ENCODE assay signal across 30 cellular contexts in genomic region chr1:160680399-160680798, GRCh38. TPM values are rescaled to one million over a fixed set of nuclear protein-coding genes. Genes with fewer than 3 reads are reported as not detected.
DNase-seq lines count a peak whose midpoint lies in the region; ATAC-seq and TF ChIP-seq lines count a peak whose summit lies in the region.
"Had no signal": no experiment of that assay in that cellular context is flagged by ENCODE, and none has a peak within 500 bp of the region (broad histone marks: within the 10 kb centered on the region; RNA-seq: fewer than 3 reads in every experiment).

No MANE protein-coding gene starts in this region.

- no peak for TF ChIP-seq POLR2A in prostate gland (IDR thresholded peaks at IDR 0.05)

- intact Hi-C loops in prostate gland (cut with DNase I), result no loop called here

- H3K27me3 ChIP-seq in CD4-positive, CD25-positive, alpha-beta regulatory T cell (ENCODE audit: control insufficient read depth, insufficient read depth, low read length), result no peaks in the 10 kb centered on the region
- H3K27me3 ChIP-seq in CD8-positive, alpha-beta memory T cell (ENCODE audit: insufficient read depth, low read length, poor library complexity, severe bottlenecking), result no peaks in the 10 kb centered on the region
- H3K27me3 ChIP-seq in prostate gland (replicated peaks; ENCODE audit: insufficient read depth), result no peaks in the 10 kb centered on the region
- peaks cover 0 to 9% (median 0%) of the 10 kb centered on the region in 3 experiments for H3K27me3 ChIP-seq in neuronal stem cell (ENCODE audit: control insufficient read depth in 3 of 3, insufficient read depth in 3 of 3, low read depth in 1 of 3, low read length in 3 of 3)
- H3K27me3 ChIP-seq: suprapubic skin had no signal

- H3K4ac ChIP-seq in neuronal stem cell (ENCODE audit: low read length), result no peak overlapping the region

- peaks cover 48% of the 10 kb centered on the region for H3K36me3 Mint-ChIP-seq in CD4-positive, CD25-positive, alpha-beta regulatory T cell
- H3K36me3 Mint-ChIP-seq in CD8-positive, alpha-beta memory T cell, result peaks cover 20 to 91% (median 32%) of the 10 kb centered on the region in 3 donors
- H3K36me3 Mint-ChIP-seq in activated T-helper 17 cell treated with anti-CD3 and anti-CD28 coated beads, Interleukin-2, amount 50 U/mL, for 72 hours (ENCODE audit: low read depth), result no peaks in the 10 kb centered on the region
- H3K36me3 Mint-ChIP-seq in naive B cell, result peaks cover 36 to 62% of the 10 kb centered on the region in 2 donors

- H3K36me3 ChIP-seq in CD4-positive, CD25-positive, alpha-beta regulatory T cell (ENCODE audit: control insufficient read depth, insufficient read depth, low read length), result peaks cover 75% of the 10 kb centered on the region
- H3K36me3 ChIP-seq in CD8-positive, alpha-beta memory T cell (ENCODE audit: insufficient read depth, low read length), result peaks cover 47% of the 10 kb centered on the region
- H3K36me3 ChIP-seq in prostate gland (no peaks in the 10 kb centered on the region), neuronal stem cell (replicated peaks in 1 of 2; ENCODE audit: control insufficient read depth in 2 of 2, insufficient read depth in 2 of 2, low read length in 2 of 2) (no peaks in the 10 kb centered on the region)
- H3K36me3 ChIP-seq: left ventricle myocardium inferior, suprapubic skin had no signal

- H3K9ac ChIP-seq in neuronal stem cell (ENCODE audit: low read depth, low read length, poor library complexity), result no peak overlapping the region
- H3K9ac ChIP-seq: parathyroid adenoma had no signal

- no peak overlapping the region for H2BK5ac ChIP-seq in neuronal stem cell (ENCODE audit: low read length)

- no peaks in the 10 kb centered on the region for H3K9me3 ChIP-seq in CD4-positive, CD25-positive, alpha-beta regulatory T cell (ENCODE audit: control insufficient read depth in 2 of 2, low read length in 2 of 2)
- H3K9me3 ChIP-seq in CD8-positive, alpha-beta memory T cell (ENCODE audit: low read length), result no peaks in the 10 kb centered on the region
- H3K9me3 ChIP-seq in prostate gland, result no peaks in the 10 kb centered on the region
- no peaks in the 10 kb centered on the region for H3K9me3 ChIP-seq in neuronal stem cell (replicated peaks in 1 of 2; ENCODE audit: control insufficient read depth in 2 of 2, insufficient read depth in 1 of 2, low read depth in 1 of 2, low read length in 2 of 2)
- H3K9me3 ChIP-seq: left ventricle myocardium inferior, suprapubic skin had no signal

- POLR2A ChIA-PET in CD8-positive, alpha-beta memory T cell (lab: Charles Lee), result interaction anchor here (1.7 kb wide), 1 partner anchor 28 kb away, joined by 4 read pairs; no protein-coding TSS in a partner anchor

- H3K27ac ChIP-seq in CD4-positive, CD25-positive, alpha-beta regulatory T cell (ENCODE audit: insufficient read depth, low read length, poor library complexity, severe bottlenecking), result no peak overlapping the region
- H3K27ac ChIP-seq in CD8-positive, alpha-beta memory T cell (ENCODE audit: low read depth, low read length), result no peak overlapping the region
- H3K27ac ChIP-seq in prostate gland (no peak overlapping the region), neuronal stem cell (replicated peaks; ENCODE audit: low read length) (no peak overlapping the region)
- H3K27ac ChIP-seq: C4-2B, left ventricle myocardium inferior, parathyroid adenoma, suprapubic skin had no signal

- DNase-seq in CD4-positive, CD25-positive, alpha-beta regulatory T cell, result no peak
- DNase-seq in CD8-positive, alpha-beta memory T cell, result no peak
- DNase-seq in naive B cell (no peak), prostate gland (ENCODE audit: low spot score) (no peak), neuronal stem cell (ENCODE audit: low spot score) (no peak), NCI-H345 (lab: John Stamatoyannopoulos, UW) (no peak)
- DNase-seq: activated CD4-positive, alpha-beta T cell treated with anti-CD3 and anti-CD28 coated beads, Interleukin-2, amount 50 U/mL, for 48 hours; activated CD4-positive, CD25-positive, alpha-beta regulatory T cell; activated naive CD4-positive, alpha-beta T cell treated with Interleukin-2 at 50 U/mL for 16 hours; activated T-cell treated with anti-CD3 and anti-CD28 coated beads, Interleukin-2, amount 50 U/mL, for 1 hour; caudate nucleus; dermis blood vessel endothelial cell; left ventricle myocardium inferior; NCI-H1105 treated with DMSO at 0.1 percent for 48 hours; NCI-H1930; NCI-H526 treated with DMSO at 0.1 percent for 48 hours; right cardiac atrium; SIG-M5; stimulated activated CD4-positive, alpha-beta T cell treated with anti-CD3 and anti-CD28 coated beads, Interleukin-2, amount 100 ng/mL, for 24 hours; SW 1271 had no signal

- WGBS in prostate gland, result 94% methylated on average over 8 of the region's 8 CpGs
- WGBS in neuronal stem cell (ENCODE audit: extremely low coverage in 2 of 2, insufficient read length in 2 of 2, insufficient replicate concordance in 1 of 2), 2 donors, result no CpG with 5 or more reads among the region's 8 CpGs

- no peaks in the 10 kb centered on the region for H3K79me1 ChIP-seq in neuronal stem cell (ENCODE audit: low read depth, low read length)

- H3K9me3 Mint-ChIP-seq in CD4-positive, CD25-positive, alpha-beta regulatory T cell, result no peaks in the 10 kb centered on the region
- H3K9me3 Mint-ChIP-seq in CD8-positive, alpha-beta memory T cell, result peaks cover 0 to 1% (median 0%) of the 10 kb centered on the region in 5 donors
- no peaks in the 10 kb centered on the region for H3K9me3 Mint-ChIP-seq in activated T-helper 17 cell treated with anti-CD3 and anti-CD28 coated beads, Interleukin-2, amount 50 U/mL, for 72 hours
- H3K9me3 Mint-ChIP-seq in naive B cell, result no peaks in the 10 kb centered on the region
- H3K9me3 Mint-ChIP-seq: nephron had no signal

- H4K8ac ChIP-seq in neuronal stem cell (ENCODE audit: low read depth, low read length), result no peak overlapping the region

- H2BK120ac ChIP-seq in neuronal stem cell (ENCODE audit: low read depth, low read length), result no peak overlapping the region

- no peak for ATAC-seq in CD4-positive, CD25-positive, alpha-beta regulatory T cell (ENCODE audit: low read depth in 2 of 2)
- no peak for ATAC-seq in activated T-helper 17 cell treated with anti-CD3 and anti-CD28 coated beads, Interleukin-2, amount 50 U/mL, for 72 hours (replicated peaks)
- ATAC-seq in naive B cell (ENCODE audit: low read depth in 2 of 2), result no peak
- ATAC-seq: right cardiac atrium had no signal

- no peak overlapping the region for H3K14ac ChIP-seq in neuronal stem cell (ENCODE audit: low read length)

- no peak overlapping the region for H2AFZ ChIP-seq in neuronal stem cell (ENCODE audit: low read length)
- H2AFZ ChIP-seq: parathyroid adenoma had no signal

- H3K4me3 ChIP-seq in CD4-positive, CD25-positive, alpha-beta regulatory T cell (ENCODE audit: low read depth, low read length), result no peak overlapping the region
- no peak overlapping the region for H3K4me3 ChIP-seq in CD8-positive, alpha-beta memory T cell (ENCODE audit: low read length)
- H3K4me3 ChIP-seq in prostate gland (no peak overlapping the region), neuronal stem cell (ENCODE audit: low read length in 2 of 2) (no peak overlapping the region)
- H3K4me3 ChIP-seq: left ventricle myocardium inferior, suprapubic skin had no signal

- H3K4me2 ChIP-seq in neuronal stem cell (ENCODE audit: insufficient read depth, low read length, poor library complexity, severe bottlenecking), result no peak overlapping the region

- no peak overlapping the region for H3K23ac ChIP-seq in neuronal stem cell (ENCODE audit: low read depth, low read length, poor library complexity)

- H3K27ac Mint-ChIP-seq in CD4-positive, CD25-positive, alpha-beta regulatory T cell, result peak overlapping the region; percentile 6 to 91 (median 89)
- peak overlapping the region in 7 of 8 donors; percentile 31 to 96 (median 69) for H3K27ac Mint-ChIP-seq in CD8-positive, alpha-beta memory T cell
- peak overlapping the region; percentile 92 for H3K27ac Mint-ChIP-seq in activated T-helper 17 cell treated with anti-CD3 and anti-CD28 coated beads, Interleukin-2, amount 50 U/mL, for 72 hours
- H3K27ac Mint-ChIP-seq in naive B cell, result peak overlapping the region in 5 of 6 donors; percentile 38 to 92 (median 68)
- H3K27ac Mint-ChIP-seq: nephron had no signal

- CTCF ChIA-PET in CD8-positive, alpha-beta memory T cell (lab: Charles Lee), result interaction anchor here (0.6 to 9.1 kb wide), 23 partner anchors 8 to 310 kb away, joined by 3 to 100 read pairs (median 4); partner anchors contain the start of genes CD48 and SLAMF7

- H3K4me3 Mint-ChIP-seq in CD4-positive, CD25-positive, alpha-beta regulatory T cell, result no peak overlapping the region
- peak overlapping the region in 1 of 7 donors; percentile 40 for H3K4me3 Mint-ChIP-seq in CD8-positive, alpha-beta memory T cell
- no peak overlapping the region for H3K4me3 Mint-ChIP-seq in activated T-helper 17 cell treated with anti-CD3 and anti-CD28 coated beads, Interleukin-2, amount 50 U/mL, for 72 hours
- peak overlapping the region in 1 of 8 donors; percentile 66 for H3K4me3 Mint-ChIP-seq in naive B cell
- H3K4me3 Mint-ChIP-seq: nephron had no signal

- H3K27me3 Mint-ChIP-seq in CD4-positive, CD25-positive, alpha-beta regulatory T cell, result no peaks in the 10 kb centered on the region
- H3K27me3 Mint-ChIP-seq in CD8-positive, alpha-beta memory T cell, result no peaks in the 10 kb centered on the region
- H3K27me3 Mint-ChIP-seq in activated T-helper 17 cell treated with anti-CD3 and anti-CD28 coated beads, Interleukin-2, amount 50 U/mL, for 72 hours, result no peaks in the 10 kb centered on the region
- H3K27me3 Mint-ChIP-seq in naive B cell, result no peaks in the 10 kb centered on the region

- no peak overlapping the region for H2BK12ac ChIP-seq in neuronal stem cell (ENCODE audit: low read length)

- H2AK5ac ChIP-seq in neuronal stem cell (ENCODE audit: low read depth, low read length), result no peak overlapping the region

- H3K18ac ChIP-seq in neuronal stem cell (ENCODE audit: low read length), result no peak overlapping the region

- no peak overlapping the region for H4K91ac ChIP-seq in neuronal stem cell (ENCODE audit: low read depth, low read length, poor library complexity)

- H2BK15ac ChIP-seq in neuronal stem cell (ENCODE audit: low read length), result no peak overlapping the region

- TF ChIP-seq CTCF in prostate gland (IDR thresholded peaks at IDR 0.05), result no peak

- peaks cover 25 to 53% (median 45%) of the 10 kb centered on the region in 4 donors for H3K4me1 Mint-ChIP-seq in CD4-positive, CD25-positive, alpha-beta regulatory T cell
- H3K4me1 Mint-ChIP-seq in CD8-positive, alpha-beta memory T cell, result peaks cover 56 to 72% (median 64%) of the 10 kb centered on the region in 3 donors
- peaks cover 62% of the 10 kb centered on the region for H3K4me1 Mint-ChIP-seq in activated T-helper 17 cell treated with anti-CD3 and anti-CD28 coated beads, Interleukin-2, amount 50 U/mL, for 72 hours
- peaks cover 48 to 64% (median 48%) of the 10 kb centered on the region in 3 donors for H3K4me1 Mint-ChIP-seq in naive B cell
- H3K4me1 Mint-ChIP-seq: nephron had no signal

- H3K4me1 ChIP-seq in CD4-positive, CD25-positive, alpha-beta regulatory T cell (ENCODE audit: control insufficient read depth, insufficient read depth, low read length, poor library complexity, severe bottlenecking), result peaks cover 37% of the 10 kb centered on the region
- H3K4me1 ChIP-seq in CD8-positive, alpha-beta memory T cell (ENCODE audit: insufficient read depth, low read length), result peaks cover 54% of the 10 kb centered on the region
- H3K4me1 ChIP-seq in prostate gland (replicated peaks) (no peaks in the 10 kb centered on the region), neuronal stem cell (ENCODE audit: control insufficient read depth in 2 of 2, insufficient read depth in 1 of 2, low read depth in 1 of 2, low read length in 2 of 2) (no peaks in the 10 kb centered on the region)
- H3K4me1 ChIP-seq: left ventricle myocardium inferior, parathyroid adenoma had no signal

RNA-seq across cellular contexts. Expression of gene CD48, which starts 31.2 kb away (rescaled TPM):
- total RNA-seq in CD4-positive, CD25-positive, alpha-beta regulatory T cell, result 290 TPM
- polyA plus RNA-seq in CD4-positive, CD25-positive, alpha-beta regulatory T cell, result 100 to 1,000 TPM; 196 to 269 (median 240) TPM
- total RNA-seq in CD8-positive, alpha-beta memory T cell, result 100 to 1,000 TPM; 224 to 234 TPM
- 250 TPM for polyA plus RNA-seq in CD8-positive, alpha-beta memory T cell
- 100 to 1,000 TPM; 151 to 179 TPM for total RNA-seq in activated T-helper 17 cell treated with anti-CD3 and anti-CD28 coated beads, Interleukin-2, amount 50 U/mL, for 72 hours
- polyA plus RNA-seq in naive B cell (ENCODE audit: low read depth in 6 of 6), result 100 to 1,000 TPM; 129 to 163 (median 153) TPM
- 1 to 10 TPM; 3.0 to 4.7 TPM for total RNA-seq in prostate gland
- polyA plus RNA-seq in neuronal stem cell (2013, experiment 1 of 2), result not detected
- not detected for polyA plus RNA-seq in neuronal stem cell (2013, experiment 2 of 2)
- total RNA-seq: astrocyte, Daoy, dermis blood vessel endothelial cell, fibroblast of lung, HT-29 had no signal
- polyA plus RNA-seq: fibroblast of lung had no signal

RNA-seq across cellular contexts. Expression of gene SLAMF1, which starts 33.6 kb away (rescaled TPM):
- total RNA-seq in CD4-positive, CD25-positive, alpha-beta regulatory T cell, result 70.3 TPM
- polyA plus RNA-seq in CD4-positive, CD25-positive, alpha-beta regulatory T cell, result 10 to 100 TPM; 33.5 to 45.4 (median 39.5) TPM
- 10 to 100 TPM; 74.0 to 75.0 TPM for total RNA-seq in CD8-positive, alpha-beta memory T cell
- 48.5 TPM for polyA plus RNA-seq in CD8-positive, alpha-beta memory T cell
- total RNA-seq in activated T-helper 17 cell treated with anti-CD3 and anti-CD28 coated beads, Interleukin-2, amount 50 U/mL, for 72 hours, result 100 to 1,000 TPM; 121 to 186 TPM
- polyA plus RNA-seq in naive B cell (ENCODE audit: low read depth in 6 of 6), result 10 to 100 TPM; 18.9 to 36.6 (median 23.0) TPM
- total RNA-seq in prostate gland, result under 1 TPM; 0.17 to 0.36 TPM
- polyA plus RNA-seq in neuronal stem cell (2013, experiment 1 of 2), result not detected
- not detected for polyA plus RNA-seq in neuronal stem cell (2013, experiment 2 of 2)
- total RNA-seq: astrocyte, Daoy, dermis blood vessel endothelial cell, fibroblast of lung, HT-29, left ventricle myocardium inferior, M059J, suprapubic skin had no signal
- polyA plus RNA-seq: fibroblast of lung had no signal

RNA-seq across cellular contexts. Expression of gene SLAMF7, which starts 58.6 kb away (rescaled TPM):
- 0.76 TPM for total RNA-seq in CD4-positive, CD25-positive, alpha-beta regulatory T cell
- under 1 TPM; 0.07 to 0.88 (median 0.15) TPM for polyA plus RNA-seq in CD4-positive, CD25-positive, alpha-beta regulatory T cell
- total RNA-seq in CD8-positive, alpha-beta memory T cell, result 10 to 100 TPM; 79.5 to 97.4 TPM
- 165 TPM for polyA plus RNA-seq in CD8-positive, alpha-beta memory T cell
- total RNA-seq in activated T-helper 17 cell treated with anti-CD3 and anti-CD28 coated beads, Interleukin-2, amount 50 U/mL, for 72 hours, result 10 to 100 TPM in 1 of 2 donors, 1 to 10 TPM in 1; 4.5 to 15.0 TPM
- 1 to 10 TPM in 5 of 6 donors, not detected in 1; 1.2 to 5.3 (median 3.0) TPM for polyA plus RNA-seq in naive B cell (ENCODE audit: low read depth in 6 of 6)
- total RNA-seq in prostate gland, result under 1 TPM; 0.14 to 0.51 TPM
- not detected for polyA plus RNA-seq in neuronal stem cell (2013, experiment 1 of 2)
- not detected for polyA plus RNA-seq in neuronal stem cell (2013, experiment 2 of 2)
- total RNA-seq: dermis blood vessel endothelial cell, fibroblast of lung, HT-29 had no signal
- polyA plus RNA-seq: fibroblast of lung had no signal

Comparison
In these comparisons a context has a peak if more than half of its experiments do, and no peak if none do; other contexts are left out.
1. RNA of gene CD48, which starts 31.2 kb away (total RNA-seq): 290 TPM in CD4-positive, CD25-positive, alpha-beta regulatory T cell (single experiment), 224 to 234 TPM in CD8-positive, alpha-beta memory T cell and 151 to 179 TPM in activated T-helper 17 cell treated with anti-CD3 and anti-CD28 coated beads, Interleukin-2, amount 50 U/mL, for 72 hours; 3.0 to 4.7 TPM in prostate gland; every median in the first group is over 10 times any median in the second.
2. RNA of gene SLAMF1, which starts 33.6 kb away (total RNA-seq): 121 to 186 TPM in activated T-helper 17 cell treated with anti-CD3 and anti-CD28 coated beads, Interleukin-2, amount 50 U/mL, for 72 hours, 74.0 to 75.0 TPM in CD8-positive, alpha-beta memory T cell and 70.3 TPM in CD4-positive, CD25-positive, alpha-beta regulatory T cell (single experiment); 0.17 to 0.36 TPM in prostate gland; every median in the first group is over 10 times any median in the second.
3. RNA of gene SLAMF7, which starts 58.6 kb away (total RNA-seq): 79.5 to 97.4 TPM in CD8-positive, alpha-beta memory T cell; 4.5 to 15.0 TPM in activated T-helper 17 cell treated with anti-CD3 and anti-CD28 coated beads, Interleukin-2, amount 50 U/mL, for 72 hours, 0.76 TPM in CD4-positive, CD25-positive, alpha-beta regulatory T cell (single experiment) and 0.14 to 0.51 TPM in prostate gland; every median in the first group is over 4 times any median in the second.
4. Peak in every context shown above with its lines, with median percentiles within 50 percentile points of each other: H3K27ac Mint-ChIP-seq.